In genomic region chr10:30581779-30582380, GRCh38 we compare ENCODE assay signal across 8 cellular contexts. TPM values are rescaled to one million over a fixed set of nuclear protein-coding genes. Genes with fewer than 3 reads are reported as not detected.
DNase-seq lines count a peak whose midpoint lies in the region; ATAC-seq, FAIRE-seq and TF ChIP-seq lines count a peak whose summit lies in the region.

No MANE protein-coding gene starts in this region.

- no peak overlapping the region for H3K27ac ChIP-seq in RWPE1
- no peak overlapping the region for H3K27ac ChIP-seq in esophagus squamous epithelium
- H3K27ac ChIP-seq in pancreas = peak overlapping the region in 1 of 4 donors; percentile 43

- POLR2A ChIA-PET in RWPE1 (lab: Yijun Ruan, JAX; ENCODE audit: low non-redundant PET) = no interaction called here

- H3K4me1 ChIP-seq in esophagus squamous epithelium (peaks cover 9 to 31% (median 10%) of the 10 kb centered on the region in 3 donors), pancreas (peaks cover 0 to 14% (median 0%) of the 10 kb centered on the region in 3 donors)

- TF ChIP-seq CTCF in RWPE1 (conservative IDR thresholded peaks at IDR 0.05; ENCODE audit: low read depth) = peak; percentile 65
- TF ChIP-seq CTCF in esophagus squamous epithelium (IDR thresholded peaks at IDR 0.05) = peak; percentile 35 to 72 (median 54)
- peak; percentile 41 to 74 (median 60) for TF ChIP-seq CTCF in pancreas (IDR thresholded peaks at IDR 0.05)

- H3K9me3 ChIP-seq in esophagus squamous epithelium (no peaks in the 10 kb centered on the region), pancreas (no peaks in the 10 kb centered on the region)

- FAIRE-seq in pancreas (lab: Jason Lieb, UNC) = no peak

- ATAC-seq in pancreas = peak in 2 of 4 donors; percentile 32 to 45

- H3K36me3 ChIP-seq in esophagus squamous epithelium = no peaks in the 10 kb centered on the region
- H3K36me3 ChIP-seq in pancreas = no peaks in the 10 kb centered on the region

- H3K4me3 ChIP-seq in esophagus squamous epithelium (no peak overlapping the region), pancreas (no peak overlapping the region)

- intact Hi-C loops in esophagus squamous epithelium (cut with DNase I) = no loop called here
- intact Hi-C loops in pancreas (cut with DNase I) = no loop called here

- TF ChIP-seq POLR2A in esophagus squamous epithelium (IDR thresholded peaks at IDR 0.05) = no peak

- H3K27me3 ChIP-seq in esophagus squamous epithelium (peaks cover 0 to 3% (median 0%) of the 10 kb centered on the region in 4 donors), pancreas (no peaks in the 10 kb centered on the region)

- CTCF ChIA-PET in RWPE1 (lab: Yijun Ruan, JAX) = interaction anchor here (0.6 to 1.6 kb wide), 13 partner anchors 9 to 1321 kb away, joined by 3 to 10 read pairs (median 3); no protein-coding TSS in a partner anchor

- DNase-seq in NCI-H1694 treated with DMSO at 0.1 percent for 48 hours (lab: John Stamatoyannopoulos, UW) = peak; percentile 27
- DNase-seq in NCI-H1694 (lab: John Stamatoyannopoulos, UW) = no peak
- DNase-seq in GM19238 (ENCODE audit: insufficient read length, low spot score) = peak; percentile 17
- peak; percentile 34 for DNase-seq in RWPE1 (ENCODE audit: low spot score)
- no peak for DNase-seq in esophagus squamous epithelium (lab: John Stamatoyannopoulos, UW)
- DNase-seq in pancreas = no peak
- no peak for DNase-seq in T-helper 9 cell
- DNase-seq in islet precursor cell = no peak

- 31 to 44% methylated on average over 3 of the region's 3 CpGs for WGBS in esophagus squamous epithelium, 2 donors
- WGBS in pancreas, 2 donors = 36 to 40% methylated on average over 3 of the region's 3 CpGs

RNA-seq across cellular contexts. Expression of gene LYZL2, which starts 47.7 kb away (rescaled TPM):
- total RNA-seq in esophagus squamous epithelium = not detected
- total RNA-seq in pancreas = not detected
- polyA plus RNA-seq in pancreas = not detected

Comparison
In these comparisons a context has a peak if more than half of its experiments do, and no peak if none do; other contexts are left out.
1. DNase-seq: peak in NCI-H1694 treated with DMSO at 0.1 percent for 48 hours (single experiment), GM19238 (single experiment) and RWPE1 (single experiment); none in NCI-H1694 (single experiment), esophagus squamous epithelium (single experiment), pancreas (0 of 6), T-helper 9 cell (single experiment) and islet precursor cell (single experiment).
2. Peak in every context shown above with its lines, with median percentiles within 50 percentile points of each other: CTCF ChIP-seq.